17 cellular contexts compared by ENCODE assay signal in the genomic region with DNA sequence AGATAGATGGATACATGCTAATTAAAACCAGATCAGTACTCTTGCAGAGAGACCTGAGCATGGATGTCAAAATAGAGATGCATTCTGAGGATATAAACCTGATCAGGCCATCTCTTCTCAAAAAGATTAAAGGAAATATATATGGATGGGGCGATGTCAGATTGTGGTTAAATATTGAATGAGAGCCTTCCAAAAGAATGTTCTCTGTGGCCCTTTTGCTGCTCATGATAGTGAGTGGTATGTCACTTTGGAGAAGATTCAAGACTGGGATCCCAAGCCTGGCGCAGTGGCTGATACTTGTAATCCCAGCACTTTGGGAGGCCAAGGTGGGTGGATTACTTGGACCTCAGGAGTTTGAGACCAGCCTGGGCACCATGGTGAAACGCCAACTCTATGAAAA. TPM values are rescaled to one million over a fixed set of nuclear protein-coding genes. Genes with fewer than 3 reads are reported as not detected.
"Had no signal": no experiment of that assay in that cellular context is flagged by ENCODE, and none has a peak within 500 bp of the region (broad histone marks: within the 10 kb centered on the region; RNA-seq: fewer than 3 reads in every experiment).

No MANE protein-coding gene starts in this region.

- H3K4me3 ChIP-seq: coronary artery, thyroid gland had no signal

- H3K27ac ChIP-seq: coronary artery, parathyroid adenoma, thyroid gland, WERI-Rb-1 had no signal

- H3K4me1 Mint-ChIP-seq: brain had no signal

- H3K4me3 Mint-ChIP-seq: activated naive CD8-positive, alpha-beta T cell treated with anti-CD3 and anti-CD28 coated beads for 36 hours; activated T-helper 1 cell treated with anti-CD3 and anti-CD28 coated beads, Interleukin-12 subunit alpha, Interleukin-12 subunit beta, Interleukin-2, Interleukin-4 antibody, amounts not matched to agents 30 ng/mL and 10 ng/mL and 1 ng/mL, durations not matched to agents 14 hours and 24 hours and 36 hours; brain; naive thymus-derived CD8-positive, alpha-beta T cell had no signal

- H3K27me3 ChIP-seq: thyroid gland had no signal

- H3K27me3 Mint-ChIP-seq: activated naive CD8-positive, alpha-beta T cell treated with anti-CD3 and anti-CD28 coated beads for 36 hours; brain; naive thymus-derived CD8-positive, alpha-beta T cell had no signal

- DNase-seq: activated CD4-positive, alpha-beta T cell treated with anti-CD3 and anti-CD28 coated beads, Interleukin-2, amount 50 U/mL, for 48 hours; activated gamma-delta T cell treated with Interleukin-2 at 50 U/mL for 16 hours; activated naive CD8-positive, alpha-beta T cell treated with anti-CD3 and anti-CD28 coated beads for 36 hours; amygdala; central memory CD4-positive, alpha-beta T cell; mesendoderm; naive thymus-derived CD8-positive, alpha-beta T cell; stimulated activated CD4-positive, alpha-beta T cell treated with anti-CD3 and anti-CD28 coated beads, Interleukin-4, amount 100 ng/mL, for 4 hours; T-helper 2 cell; thyroid gland; WERI-Rb-1 had no signal

- H3K27ac Mint-ChIP-seq: activated naive CD8-positive, alpha-beta T cell treated with anti-CD3 and anti-CD28 coated beads for 36 hours; activated T-helper 1 cell treated with anti-CD3 and anti-CD28 coated beads, Interleukin-12 subunit alpha, Interleukin-12 subunit beta, Interleukin-2, Interleukin-4 antibody, amounts not matched to agents 30 ng/mL and 10 ng/mL and 1 ng/mL, durations not matched to agents 14 hours and 24 hours and 36 hours had no signal

- ATAC-seq: sciatic nerve had no signal

- H3K9me3 Mint-ChIP-seq: activated naive CD8-positive, alpha-beta T cell treated with anti-CD3 and anti-CD28 coated beads for 36 hours; activated T-helper 1 cell treated with anti-CD3 and anti-CD28 coated beads, Interleukin-12 subunit alpha, Interleukin-12 subunit beta, Interleukin-2, Interleukin-4 antibody, amounts not matched to agents 30 ng/mL and 10 ng/mL and 1 ng/mL, durations not matched to agents 14 hours and 24 hours and 36 hours; naive thymus-derived CD8-positive, alpha-beta T cell had no signal

RNA-seq across cellular contexts. Expression of gene NIM1K, which starts 50.8 kb away (rescaled TPM):
- total RNA-seq: liver had no signal
